Comparison of ENCODE assay signal across 9 cellular contexts in the genomic region with DNA sequence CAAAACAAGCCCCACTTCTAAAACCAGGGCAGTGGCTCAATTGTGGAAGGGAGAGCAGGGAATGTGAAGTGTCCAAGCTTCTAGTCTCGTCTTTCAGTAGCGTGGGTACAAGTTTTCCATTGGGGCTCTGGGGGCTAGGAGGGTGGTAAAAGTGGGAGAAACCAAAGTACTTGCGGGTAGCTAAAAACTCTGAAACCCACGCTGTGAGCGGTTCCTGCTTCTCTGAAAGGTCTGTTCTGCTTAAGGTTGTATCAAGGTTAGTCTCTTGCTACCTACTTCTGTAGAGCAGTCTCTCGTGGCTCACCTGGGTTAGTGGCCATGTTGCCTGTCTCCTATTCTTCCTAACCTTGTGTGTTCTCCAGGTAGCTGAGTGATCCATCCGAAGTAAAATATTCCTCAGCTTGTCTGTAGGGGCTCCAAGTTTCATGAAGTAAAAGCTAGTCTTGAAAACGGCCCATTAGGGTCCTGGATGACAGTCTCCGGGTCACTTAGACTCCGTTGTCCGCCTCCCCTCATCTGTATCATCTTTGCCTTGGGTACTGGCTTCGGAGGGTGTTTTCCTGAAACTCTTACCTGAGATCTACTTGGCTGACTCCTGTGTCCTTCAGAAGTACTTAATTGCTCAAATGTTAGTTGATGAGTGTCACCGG. TPM values are rescaled to one million over a fixed set of nuclear protein-coding genes. Genes with fewer than 3 reads are reported as not detected.
DNase-seq lines count a peak whose midpoint lies in the region; ATAC-seq and TF ChIP-seq lines count a peak whose summit lies in the region.
"Had no signal": no experiment of that assay in that cellular context is flagged by ENCODE, and none has a peak within 500 bp of the region (broad histone marks: within the 10 kb centered on the region; RNA-seq: fewer than 3 reads in every experiment).

No MANE protein-coding gene starts in this region.

- peaks cover 60% of the 10 kb centered on the region for H3K4me1 Mint-ChIP-seq in T-helper 2 cell treated with Interferon-gamma antibody and Interleukin-4, amounts not matched to agents 5 μg/mL and 100 μg/mL, for 36 hours (ENCODE audit: low read depth)

- no peaks in the 10 kb centered on the region for H3K9me3 Mint-ChIP-seq in T-helper 2 cell treated with Interferon-gamma antibody and Interleukin-4, amounts not matched to agents 5 μg/mL and 100 μg/mL, for 36 hours

- no peak for ATAC-seq in PC-3

- intact Hi-C loops in esophagus squamous epithelium (cut with DNase I) (no loop called here), stomach (cut with DNase I; ENCODE audit: low total_unique reads) (no loop called here), PC-3 (cut with micrococcal nuclease) (loop anchor here (5.0 kb wide), 1 partner anchor 41 kb away; no protein-coding TSS in a partner anchor)

- peak overlapping the region; percentile 92 for H3K4me3 Mint-ChIP-seq in T-helper 2 cell treated with Interferon-gamma antibody and Interleukin-4, amounts not matched to agents 5 μg/mL and 100 μg/mL, for 36 hours

- peak overlapping the region; percentile 89 for H3K27ac ChIP-seq in OCI-LY3 (ENCODE audit: low read length)
- peak overlapping the region; percentile 98 to 99 (median 98) for H3K27ac ChIP-seq in esophagus squamous epithelium
- peak overlapping the region in 4 of 5 donors; percentile 94 to 99 (median 98) for H3K27ac ChIP-seq in stomach
- H3K27ac ChIP-seq in PC-3 (ENCODE audit: low read length) = no peak overlapping the region

- no peaks in the 10 kb centered on the region for H3F3A ChIP-seq in PC-3 (ENCODE audit: low read length, unreplicated experiment)

- H3K79me2 ChIP-seq in OCI-LY3 (ENCODE audit: low read length) (peaks cover 35% of the 10 kb centered on the region), PC-3 (ENCODE audit: low read length) (peaks cover 27% of the 10 kb centered on the region)

- H3K4me3 ChIP-seq in OCI-LY3 (ENCODE audit: low read length) (peak overlapping the region; percentile 95), esophagus squamous epithelium (no peak overlapping the region), stomach (no peak overlapping the region), PC-3 (ENCODE audit: low read length) (no peak overlapping the region)

- H3K36me3 ChIP-seq in OCI-LY3 (replicated peaks; ENCODE audit: low read depth, low read length) = peaks cover 22% of the 10 kb centered on the region
- peaks cover 1 to 21% (median 16%) of the 10 kb centered on the region in 3 donors for H3K36me3 ChIP-seq in esophagus squamous epithelium
- peaks cover 16 to 20% (median 18%) of the 10 kb centered on the region in 4 donors for H3K36me3 ChIP-seq in stomach
- H3K36me3 ChIP-seq in PC-3 (ENCODE audit: low read depth, low read length) = peaks cover 14% of the 10 kb centered on the region

- H3K9me2 ChIP-seq in PC-3 (replicated peaks; ENCODE audit: low read length) = no peaks in the 10 kb centered on the region

- H2AFZ ChIP-seq in OCI-LY3 (ENCODE audit: low read depth, low read length) = no peak overlapping the region
- no peak overlapping the region for H2AFZ ChIP-seq in PC-3 (ENCODE audit: low read length)

- peak; percentile 25 for DNase-seq in T-helper 2 cell treated with Interferon-gamma antibody and Interleukin-4, amounts not matched to agents 5 μg/mL and 100 μg/mL, for 36 hours (ENCODE audit: low spot score)
- DNase-seq in T-helper 2 cell (no peak), esophagus squamous epithelium (lab: John Stamatoyannopoulos, UW) (no peak), stomach (no peak), NOMO-1 treated with dmso at 0.1 percent for 144 hours (lab: John Stamatoyannopoulos, UW; ENCODE audit: unreplicated experiment) (no peak), PC-3 (no peak), iPS-NIHi7 (ENCODE audit: extremely low spot score) (no peak)
- DNase-seq: stimulated activated naive CD4-positive, alpha-beta T cell treated with Interleukin-2 at 50 U/mL for 16 hours had no signal

- no peaks in the 10 kb centered on the region for H3K9me3 ChIP-seq in OCI-LY3 (ENCODE audit: insufficient read depth, low read length)
- no peaks in the 10 kb centered on the region for H3K9me3 ChIP-seq in esophagus squamous epithelium
- no peaks in the 10 kb centered on the region for H3K9me3 ChIP-seq in stomach
- no peaks in the 10 kb centered on the region for H3K9me3 ChIP-seq in PC-3 (ENCODE audit: low read length)

- peaks cover 26% of the 10 kb centered on the region for H3K36me3 Mint-ChIP-seq in T-helper 2 cell treated with Interferon-gamma antibody and Interleukin-4, amounts not matched to agents 5 μg/mL and 100 μg/mL, for 36 hours (ENCODE audit: low read depth)

- POLR2A ChIA-PET in PC-3 (lab: Charles Lee; ENCODE audit: unreplicated experiment) = no interaction called here

- peak overlapping the region; percentile 89 for H3K4me2 ChIP-seq in OCI-LY3 (ENCODE audit: low read length)
- no peak overlapping the region for H3K4me2 ChIP-seq in PC-3 (ENCODE audit: low read length)

- no TSS peak for BruUV-seq in PC-3 (replicated peaks; lab: Mats Ljungman, UMichigan)

- TF ChIP-seq CTCF in OCI-LY3 (IDR thresholded peaks at IDR 0.05; ENCODE audit: low read depth, low read length) (no peak), esophagus squamous epithelium (IDR thresholded peaks at IDR 0.05) (no peak), stomach (IDR thresholded peaks at IDR 0.05) (no peak), PC-3 (conservative IDR thresholded peaks at IDR 0.05; ENCODE audit: low read depth, low read length) (no peak)

- no peak for TF ChIP-seq EP300 in stomach (IDR thresholded peaks at IDR 0.05)

- H3K4me1 ChIP-seq in OCI-LY3 (ENCODE audit: low read length) (peaks cover 37% of the 10 kb centered on the region), esophagus squamous epithelium (peaks cover 23 to 49% (median 30%) of the 10 kb centered on the region in 3 donors), stomach (peaks cover 23 to 52% (median 41%) of the 10 kb centered on the region in 4 donors), PC-3 (ENCODE audit: insufficient read depth, low read length) (peaks cover 20% of the 10 kb centered on the region)

- peak overlapping the region; percentile 98 for H3K27ac Mint-ChIP-seq in T-helper 2 cell treated with Interferon-gamma antibody and Interleukin-4, amounts not matched to agents 5 μg/mL and 100 μg/mL, for 36 hours

- H3K9ac ChIP-seq in OCI-LY3 (ENCODE audit: low read length) = peak overlapping the region; percentile 99
- no peak overlapping the region for H3K9ac ChIP-seq in PC-3 (ENCODE audit: low read length)

- CTCF ChIA-PET in PC-3 (lab: Charles Lee) = no interaction called here

- peaks cover 19% of the 10 kb centered on the region for H4K20me1 ChIP-seq in OCI-LY3 (ENCODE audit: insufficient read depth, low read length)
- peaks cover 16% of the 10 kb centered on the region; the same call in 1 of the 2 replicates for H4K20me1 ChIP-seq in PC-3 (ENCODE audit: low read length)

- peaks cover 26% of the 10 kb centered on the region for H3K27me3 ChIP-seq in OCI-LY3 (ENCODE audit: low read depth, low read length)
- no peaks in the 10 kb centered on the region for H3K27me3 ChIP-seq in esophagus squamous epithelium
- H3K27me3 ChIP-seq in stomach = no peaks in the 10 kb centered on the region
- no peaks in the 10 kb centered on the region for H3K27me3 ChIP-seq in PC-3 (ENCODE audit: low read length)

- 82 to 84% methylated on average over 12 of the region's 13 CpGs for WGBS in esophagus squamous epithelium, 2 donors
- 88 to 93% (median 89%) methylated on average over 13 of the region's 13 CpGs for WGBS in stomach, 5 donors

- TF ChIP-seq POLR2A in esophagus squamous epithelium (IDR thresholded peaks at IDR 0.05) (no peak), stomach (IDR thresholded peaks at IDR 0.05) (no peak)

- H3K27me3 Mint-ChIP-seq in T-helper 2 cell treated with Interferon-gamma antibody and Interleukin-4, amounts not matched to agents 5 μg/mL and 100 μg/mL, for 36 hours (ENCODE audit: low read depth) = no peaks in the 10 kb centered on the region

RNA-seq across cellular contexts. Expression of gene WDR1, which starts 1.9 kb away (rescaled TPM):
- total RNA-seq in esophagus squamous epithelium (100 to 1,000 TPM; 131 to 203 (median 171) TPM), stomach (100 to 1,000 TPM in 3 of 5 donors, 10 to 100 TPM in 2; 52.4 to 167 (median 104) TPM), PC-3 (2014; rRNA removed) (148 and 150 TPM in 2 replicates)
- 100 to 1,000 TPM in 2 of 3 donors, 10 to 100 TPM in 1; 91.2 to 145 (median 115) TPM for polyA plus RNA-seq in stomach
